Comparison of ENCODE assay signal across 1 cellular context in genomic region chrX:107934262-107934661, GRCh38.
TF ChIP-seq lines count a peak whose summit lies in the region.

No MANE protein-coding gene starts in this region.

TF ChIP-seq in SK-N-SH treated with all-trans-retinoic acid at 6 μM for 48 hours, 23 proteins besides CTCF, POLR2A, EP300 and RAD21 (continued from another document):
- TF ChIP-seq, protein P1, sequence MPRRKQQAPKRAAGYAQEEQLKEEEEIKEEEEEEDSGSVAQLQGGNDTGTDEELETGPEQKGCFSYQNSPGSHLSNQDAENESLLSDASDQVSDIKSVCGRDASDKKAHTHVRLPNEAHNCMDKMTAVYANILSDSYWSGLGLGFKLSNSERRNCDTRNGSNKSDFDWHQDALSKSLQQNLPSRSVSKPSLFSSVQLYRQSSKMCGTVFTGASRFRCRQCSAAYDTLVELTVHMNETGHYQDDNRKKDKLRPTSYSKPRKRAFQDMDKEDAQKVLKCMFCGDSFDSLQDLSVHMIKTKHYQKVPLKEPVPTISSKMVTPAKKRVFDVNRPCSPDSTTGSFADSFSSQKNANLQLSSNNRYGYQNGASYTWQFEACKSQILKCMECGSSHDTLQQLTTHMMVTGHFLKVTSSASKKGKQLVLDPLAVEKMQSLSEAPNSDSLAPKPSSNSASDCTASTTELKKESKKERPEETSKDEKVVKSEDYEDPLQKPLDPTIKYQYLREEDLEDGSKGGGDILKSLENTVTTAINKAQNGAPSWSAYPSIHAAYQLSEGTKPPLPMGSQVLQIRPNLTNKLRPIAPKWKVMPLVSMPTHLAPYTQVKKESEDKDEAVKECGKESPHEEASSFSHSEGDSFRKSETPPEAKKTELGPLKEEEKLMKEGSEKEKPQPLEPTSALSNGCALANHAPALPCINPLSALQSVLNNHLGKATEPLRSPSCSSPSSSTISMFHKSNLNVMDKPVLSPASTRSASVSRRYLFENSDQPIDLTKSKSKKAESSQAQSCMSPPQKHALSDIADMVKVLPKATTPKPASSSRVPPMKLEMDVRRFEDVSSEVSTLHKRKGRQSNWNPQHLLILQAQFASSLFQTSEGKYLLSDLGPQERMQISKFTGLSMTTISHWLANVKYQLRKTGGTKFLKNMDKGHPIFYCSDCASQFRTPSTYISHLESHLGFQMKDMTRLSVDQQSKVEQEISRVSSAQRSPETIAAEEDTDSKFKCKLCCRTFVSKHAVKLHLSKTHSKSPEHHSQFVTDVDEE (CRISPR knock-in tag; IDR thresholded peaks at IDR 0.05), result no peak
- TF ChIP-seq GLIS3 (CRISPR knock-in tag; IDR thresholded peaks at IDR 0.05) (no peak), ARNTL (CRISPR knock-in tag; IDR thresholded peaks at IDR 0.05; ENCODE audit: borderline replicate concordance, low read depth) (no peak), ESRRG (CRISPR knock-in tag; IDR thresholded peaks at IDR 0.05) (no peak)
- TF ChIP-seq, protein P2, sequence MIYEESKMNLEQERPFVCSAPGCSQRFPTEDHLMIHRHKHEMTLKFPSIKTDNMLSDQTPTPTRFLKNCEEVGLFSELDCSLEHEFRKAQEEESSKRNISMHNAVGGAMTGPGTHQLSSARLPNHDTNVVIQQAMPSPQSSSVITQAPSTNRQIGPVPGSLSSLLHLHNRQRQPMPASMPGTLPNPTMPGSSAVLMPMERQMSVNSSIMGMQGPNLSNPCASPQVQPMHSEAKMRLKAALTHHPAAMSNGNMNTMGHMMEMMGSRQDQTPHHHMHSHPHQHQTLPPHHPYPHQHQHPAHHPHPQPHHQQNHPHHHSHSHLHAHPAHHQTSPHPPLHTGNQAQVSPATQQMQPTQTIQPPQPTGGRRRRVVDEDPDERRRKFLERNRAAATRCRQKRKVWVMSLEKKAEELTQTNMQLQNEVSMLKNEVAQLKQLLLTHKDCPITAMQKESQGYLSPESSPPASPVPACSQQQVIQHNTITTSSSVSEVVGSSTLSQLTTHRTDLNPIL (CRISPR knock-in tag; IDR thresholded peaks at IDR 0.05; ENCODE audit: low read depth), result no peak
TF ChIP-seq in SK-N-SH treated with all-trans-retinoic acid at 6 μM for 48 hours: peak in this region for 0.
